ENCODE assay signal across 8 cellular contexts in the genomic region with DNA sequence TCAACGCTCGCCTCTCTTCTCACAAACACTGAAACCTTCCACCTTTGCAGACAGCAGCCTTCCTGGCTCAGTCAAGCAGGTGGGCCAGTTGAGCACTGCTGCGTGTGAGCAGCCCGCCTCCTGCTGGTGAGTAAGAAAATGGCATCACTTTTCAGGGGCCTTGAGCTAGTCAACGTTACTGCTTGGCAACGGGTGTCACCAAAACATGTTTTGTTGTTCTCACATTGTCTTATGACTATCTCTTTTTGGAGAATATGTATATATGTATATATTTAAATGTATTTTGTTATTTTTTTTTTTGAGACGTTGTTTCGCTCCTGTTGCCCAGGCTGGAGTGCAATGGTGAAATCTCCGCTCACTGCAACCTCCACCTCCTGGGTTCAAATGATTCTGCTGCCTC.
DNase-seq lines count a peak whose midpoint lies in the region; ATAC-seq and TF ChIP-seq lines count a peak whose summit lies in the region.

No MANE protein-coding gene starts in this region.

- DNase-seq in AG09309 (ENCODE audit: low read depth) = no peak
- peak; percentile 54 for DNase-seq in NCI-H2107 treated with DMSO at 0.1 percent for 48 hours (lab: John Stamatoyannopoulos, UW; ENCODE audit: unreplicated experiment)
- DNase-seq in activated CD4-positive, CD25-positive, alpha-beta regulatory T cell treated with anti-CD3 and anti-CD28 coated beads, Interleukin-2, amount 50 U/mL, for 16 hours (ENCODE audit: low read depth, low spot score) = peak; percentile 38
- DNase-seq in caudate nucleus (lab: John Stamatoyannopoulos, UW) = peak in 48 of 61 donors; percentile 6 to 82 (median 40)
- no peak for DNase-seq in left lung
- DNase-seq in stimulated activated CD8-positive, alpha-beta memory T cell treated with anti-CD3 and anti-CD28 coated beads, Interleukin-12 subunit alpha, Interleukin-12 subunit beta, amount 100 ng/mL, for 1 hour (ENCODE audit: low read depth) = peak; percentile 49

- H3K27me3 ChIP-seq in left lung = no peaks in the 10 kb centered on the region

- no peaks in the 10 kb centered on the region for H3K9me3 ChIP-seq in left lung

- H3K36me3 ChIP-seq in left lung = no peaks in the 10 kb centered on the region

- no peak overlapping the region for H3K4me3 ChIP-seq in AG09309 (ENCODE audit: control insufficient read depth, low read depth, low read length)
- no peak overlapping the region for H3K4me3 ChIP-seq in left lung

- ATAC-seq in GM18511 (IDR thresholded peaks at IDR 0.05; ENCODE audit: unreplicated experiment) (peak; percentile 89), HG03025 (IDR thresholded peaks at IDR 0.05; ENCODE audit: low FRiP score, unreplicated experiment) (peak; percentile 80), left lung (peak; percentile 74)

- TF ChIP-seq CTCF in AG09309 (IDR thresholded peaks at IDR 0.05; ENCODE audit: control insufficient read depth, insufficient read depth, low read depth, low read length, missing control alignments) (peak; percentile 98), left lung (IDR thresholded peaks at IDR 0.05) (peak; percentile 82 to 86)

- no peak overlapping the region for H3K27ac ChIP-seq in caudate nucleus (ENCODE audit: low read depth, low read length)
- H3K27ac ChIP-seq in left lung = no peak overlapping the region

- peaks cover 3 to 12% of the 10 kb centered on the region in 2 donors for H3K4me1 ChIP-seq in left lung

- intact Hi-C loops in left lung (cut with DNase I) = loop anchor here in 1 of 2 donors (10.0 kb wide), 1 partner anchor 636 kb away; no protein-coding TSS in a partner anchor

Comparison
In these comparisons a context has a peak if more than half of its experiments do, and no peak if none do; other contexts are left out.
1. DNase-seq: peak in NCI-H2107 treated with DMSO at 0.1 percent for 48 hours (single experiment), activated CD4-positive, CD25-positive, alpha-beta regulatory T cell treated with anti-CD3 and anti-CD28 coated beads, Interleukin-2, amount 50 U/mL, for 16 hours (single experiment), caudate nucleus (48 of 61) and stimulated activated CD8-positive, alpha-beta memory T cell treated with anti-CD3 and anti-CD28 coated beads, Interleukin-12 subunit alpha, Interleukin-12 subunit beta, amount 100 ng/mL, for 1 hour (single experiment); none in AG09309 (single experiment) and left lung (0 of 2).
2. Peak in every context shown above with its lines, with median percentiles within 50 percentile points of each other: ATAC-seq.